19 cellular contexts compared by ENCODE assay signal in genomic region chr10:5195727-5196374, GRCh38. TPM values are rescaled to one million over a fixed set of nuclear protein-coding genes. Genes with fewer than 3 reads are reported as not detected.
DNase-seq lines count a peak whose midpoint lies in the region; ATAC-seq, FAIRE-seq and TF ChIP-seq lines count a peak whose summit lies in the region.
"Had no signal": no experiment of that assay in that cellular context is flagged by ENCODE, and none has a peak within 500 bp of the region (broad histone marks: within the 10 kb centered on the region; RNA-seq: fewer than 3 reads in every experiment).

No MANE protein-coding gene starts in this region.

- H3K4me3 ChIP-seq in A549: no peak overlapping the region
- no peak overlapping the region for H3K4me3 ChIP-seq in kidney (ENCODE audit: low read length in 2 of 2)
- no peak overlapping the region for H3K4me3 ChIP-seq in pancreas

- no peak overlapping the region for H3K9ac ChIP-seq in kidney (ENCODE audit: low read length in 2 of 2)

- FAIRE-seq in A549 (lab: Jason Lieb, UNC) (peak; percentile 56), kidney (lab: Jason Lieb, UNC) (peak; percentile 76), pancreas (lab: Jason Lieb, UNC) (no peak)
- FAIRE-seq: A204.1 had no signal

- H3K27me3 ChIP-seq in pancreas: no peaks in the 10 kb centered on the region

- DNase-seq in A549 (ENCODE audit: low read depth in 1 of 2, low spot score in 1 of 2) (peak; percentile 28 to 90), LoVo (ENCODE audit: low spot score) (peak; percentile 70), kidney (no peak), pancreas (no peak), GM20000 (ENCODE audit: low spot score) (no peak), NCI-H82 treated with DMSO at 0.1 percent for 48 hours (lab: John Stamatoyannopoulos, UW; ENCODE audit: unreplicated experiment) (no peak)
- DNase-seq: CD4-positive, alpha-beta T cell; DMS79 treated with DMSO at 0.1 percent for 48 hours; GOT3; KG1; MV-4-11; NCI-H1694 treated with DMSO at 0.1 percent for 48 hours; NCI-H510A; NCI-H774; PC-3 had no signal

- 2% methylated on average over 6 of the region's 6 CpGs for WGBS in A549 (ENCODE audit: missing lambda C conversion rate)
- WGBS in pancreas, 2 donors: 73 to 79% methylated on average over 6 of the region's 6 CpGs

- H3K4me2 ChIP-seq in A549: peak overlapping the region; percentile 48

- ATAC-seq in A549 (peak; percentile 50 to 81; a peak in 4 of 6 replicates), pancreas (peak in 3 of 4 donors; percentile 61 to 78 (median 73)), GM19467 (IDR thresholded peaks at IDR 0.05; ENCODE audit: unreplicated experiment) (no peak)
- ATAC-seq: HCT116, PC-3 had no signal

- TF ChIP-seq RAD21 in A549 (conservative IDR thresholded peaks at IDR 0.05 in 1 of 2, IDR thresholded peaks at IDR 0.05 in 1 of 2): peak; percentile 40 to 65; a peak in 4 of 5 replicates

- H3K4me1 ChIP-seq in A549: peaks cover 24% of the 10 kb centered on the region
- peaks cover 0 to 4% of the 10 kb centered on the region in 2 donors for H3K4me1 ChIP-seq in kidney (ENCODE audit: control insufficient read depth in 1 of 2, insufficient read depth in 1 of 2, low read depth in 1 of 2, low read length in 2 of 2)
- peaks cover 0 to 9% (median 7%) of the 10 kb centered on the region in 3 donors for H3K4me1 ChIP-seq in pancreas

- H3K36me3 ChIP-seq in kidney (ENCODE audit: control insufficient read depth in 1 of 2, insufficient read depth in 2 of 2, low read length in 2 of 2) (no peaks in the 10 kb centered on the region), pancreas (no peaks in the 10 kb centered on the region)

- CTCF ChIA-PET in A549 (lab: Yijun Ruan, JAX): interaction anchor here (1.2 to 3.7 kb wide), 3 partner anchors 8 to 346 kb away, joined by 4 to 10 read pairs (median 9); no protein-coding TSS in a partner anchor

- TF ChIP-seq CTCF in A549 (IDR thresholded peaks at IDR 0.05) (peak; percentile 28; the same call in 2 of the 3 replicates), kidney (IDR thresholded peaks at IDR 0.05; ENCODE audit: borderline replicate concordance, extremely low read depth, insufficient read depth) (no peak), pancreas (IDR thresholded peaks at IDR 0.05) (no peak), GM20000 (IDR thresholded peaks at IDR 0.05; ENCODE audit: extremely low read depth, missing control alignments) (no peak)

- intact Hi-C loops in kidney (cut with DNase I): no loop called here
- intact Hi-C loops in pancreas (cut with DNase I): no loop called here

- TF ChIP-seq POLR2A in A549 (IDR thresholded peaks at IDR 0.05; ENCODE audit: low read length): no peak

- TF ChIP-seq EP300 in A549 (IDR thresholded peaks at IDR 0.05): peak in 1 of 2 experiments; percentile 63; a peak in 2 of 5 replicates

- POLR2A ChIA-PET in A549 (lab: Yijun Ruan, JAX): no interaction called here

- H3K27ac ChIP-seq in A549 (peak overlapping the region; percentile 86 to 89), kidney (ENCODE audit: low read depth in 2 of 2, low read length in 2 of 2) (peak overlapping the region in 1 of 2 donors; percentile 40), pancreas (no peak overlapping the region)

- H3K9me3 ChIP-seq in A549 (peaks cover 30% of the 10 kb centered on the region), kidney (ENCODE audit: control insufficient read depth in 1 of 2, low read length in 2 of 2) (no peaks in the 10 kb centered on the region), pancreas (no peaks in the 10 kb centered on the region)

TF ChIP-seq in A549, 52 proteins besides CTCF, POLR2A, EP300 and RAD21:
- peak; percentile 74; the same call in 1 of the 2 replicates for TF ChIP-seq GATA3 (IDR thresholded peaks at IDR 0.05; ENCODE audit: borderline replicate concordance)
- peak; percentile 25 to 78; a peak in 1 of 5 replicates for TF ChIP-seq JUN (IDR thresholded peaks at IDR 0.05)
- no peak for TF ChIP-seq KDM5A (IDR thresholded peaks at IDR 0.05)
- TF ChIP-seq, protein P1, sequence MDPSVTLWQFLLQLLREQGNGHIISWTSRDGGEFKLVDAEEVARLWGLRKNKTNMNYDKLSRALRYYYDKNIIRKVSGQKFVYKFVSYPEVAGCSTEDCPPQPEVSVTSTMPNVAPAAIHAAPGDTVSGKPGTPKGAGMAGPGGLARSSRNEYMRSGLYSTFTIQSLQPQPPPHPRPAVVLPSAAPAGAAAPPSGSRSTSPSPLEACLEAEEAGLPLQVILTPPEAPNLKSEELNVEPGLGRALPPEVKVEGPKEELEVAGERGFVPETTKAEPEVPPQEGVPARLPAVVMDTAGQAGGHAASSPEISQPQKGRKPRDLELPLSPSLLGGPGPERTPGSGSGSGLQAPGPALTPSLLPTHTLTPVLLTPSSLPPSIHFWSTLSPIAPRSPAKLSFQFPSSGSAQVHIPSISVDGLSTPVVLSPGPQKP (IDR thresholded peaks at IDR 0.05; ENCODE audit: low read depth, low read length): no peak
- no peak for TF ChIP-seq FOSB (CRISPR knock-in tag; IDR thresholded peaks at IDR 0.05)
- TF ChIP-seq E2F6 (IDR thresholded peaks at IDR 0.05; ENCODE audit: borderline replicate concordance, low read depth): no peak
- no peak for TF ChIP-seq FOSL2 (IDR thresholded peaks at IDR 0.05)
- peak; percentile 42; the same call in 1 of the 2 replicates for TF ChIP-seq FOSL2 (CRISPR knock-in tag; IDR thresholded peaks at IDR 0.05)
- TF ChIP-seq HES2 (IDR thresholded peaks at IDR 0.05): 0 out of 2 replicates have a peak, but pooled peaks have one; percentile 48
- peak; percentile 47; the same call in 1 of the 2 replicates for TF ChIP-seq MAX (IDR thresholded peaks at IDR 0.05)
- peak; percentile 91 to 96 for TF ChIP-seq CEBPB (IDR thresholded peaks at IDR 0.05)
- TF ChIP-seq, protein P2, sequence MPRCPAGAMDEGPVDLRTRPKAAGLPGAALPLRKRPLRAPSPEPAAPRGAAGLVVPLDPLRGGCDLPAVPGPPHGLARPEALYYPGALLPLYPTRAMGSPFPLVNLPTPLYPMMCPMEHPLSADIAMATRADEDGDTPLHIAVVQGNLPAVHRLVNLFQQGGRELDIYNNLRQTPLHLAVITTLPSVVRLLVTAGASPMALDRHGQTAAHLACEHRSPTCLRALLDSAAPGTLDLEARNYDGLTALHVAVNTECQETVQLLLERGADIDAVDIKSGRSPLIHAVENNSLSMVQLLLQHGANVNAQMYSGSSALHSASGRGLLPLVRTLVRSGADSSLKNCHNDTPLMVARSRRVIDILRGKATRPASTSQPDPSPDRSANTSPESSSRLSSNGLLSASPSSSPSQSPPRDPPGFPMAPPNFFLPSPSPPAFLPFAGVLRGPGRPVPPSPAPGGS (IDR thresholded peaks at IDR 0.05): peak; percentile 66; the same call in 1 of the 3 replicates
- TF ChIP-seq SMC3 (IDR thresholded peaks at IDR 0.05): peak; percentile 58
- peak; percentile 59; the same call in 1 of the 2 replicates for TF ChIP-seq EHF (CRISPR knock-in tag; IDR thresholded peaks at IDR 0.05)
- TF ChIP-seq ZSCAN20 (CRISPR knock-in tag; IDR thresholded peaks at IDR 0.05): no peak; the same call in 1 of the 2 replicates
- TF ChIP-seq JUNB (IDR thresholded peaks at IDR 0.05): 0 out of 2 replicates have a peak, but pooled peaks have one; percentile 11

RNA-seq across cellular contexts. Expression of gene AKR1C4, which starts 0.8 kb away (rescaled TPM):
- 1.1 and 1.2 TPM in 2 replicates for polyA plus RNA-seq in A549 (2011; rRNA removed)
- polyA plus RNA-seq in A549 (2012; cell fraction: cytosol; rRNA removed): 0.34 and 0.60 TPM in 2 replicates
- polyA plus RNA-seq in A549 (2012; cell fraction: nucleus; rRNA removed): 0.25 and 0.26 TPM in 2 replicates
- polyA plus RNA-seq in A549 (2017; fragmentation: RNase III; extraction: RNeasy Plus Mini Kit Qiagen cat#74134 plus additional on column Dnase treatment): 0.37 to 0.58 TPM (median 0.54 TPM) in 3 replicates
- polyA minus RNA-seq in A549 (2011; rRNA and poly(A)+ RNA removed): 0.45 and 0.49 TPM in 2 replicates
- not detected for total RNA-seq in kidney
- polyA plus RNA-seq in kidney (ENCODE audit: insufficient read depth, low read depth, low replicate concordance): not detected
- under 1 TPM in 3 of 6 donors, not detected in 3; 0.14 to 0.28 (median 0.25) TPM for total RNA-seq in pancreas
- under 1 TPM in 1 of 2 donors, not detected in 1; 0.07 TPM for polyA plus RNA-seq in pancreas
- total RNA-seq: CD4-positive, alpha-beta T cell; PC-3 had no signal
- polyA plus RNA-seq: BJ had no signal

RNA-seq across cellular contexts. Expression of gene AKR1C8, which starts 10.9 kb away (rescaled TPM):
- polyA plus RNA-seq in A549 (2011; rRNA removed) (0.52 and 0.62 TPM in 2 replicates), A549 (2017; fragmentation: RNase III; extraction: RNeasy Plus Mini Kit Qiagen cat#74134 plus additional on column Dnase treatment) (0.10 to 0.16 TPM (median 0.13 TPM) in 3 replicates), kidney (ENCODE audit: insufficient read depth, low read depth, low replicate concordance) (not detected), pancreas (not detected)
- 0.05 and 0.12 TPM in 2 replicates for polyA plus RNA-seq in A549 (2012; cell fraction: cytosol; rRNA removed)
- polyA plus RNA-seq in A549 (2012; cell fraction: nucleus; rRNA removed): 0.36 and 0.47 TPM in 2 replicates
- polyA minus RNA-seq in A549 (2011; rRNA and poly(A)+ RNA removed): 0.78 and 0.95 TPM in 2 replicates
- total RNA-seq in kidney (0.66 TPM), pancreas (not detected)
- total RNA-seq: PC-3 had no signal
- polyA plus RNA-seq: BJ had no signal

Comparison
In these comparisons a context has a peak if more than half of its experiments do, and no peak if none do; other contexts are left out.
1. DNase-seq: peak in A549 (2 of 2) and LoVo (single experiment); none in kidney (single experiment), pancreas (0 of 6), GM20000 (single experiment) and NCI-H82 treated with DMSO at 0.1 percent for 48 hours (single experiment).
2. H3K27ac ChIP-seq: peak in A549 (2 of 2); none in pancreas (0 of 4).